ENCODE assay signal across 12 cellular contexts in the genomic region with DNA sequence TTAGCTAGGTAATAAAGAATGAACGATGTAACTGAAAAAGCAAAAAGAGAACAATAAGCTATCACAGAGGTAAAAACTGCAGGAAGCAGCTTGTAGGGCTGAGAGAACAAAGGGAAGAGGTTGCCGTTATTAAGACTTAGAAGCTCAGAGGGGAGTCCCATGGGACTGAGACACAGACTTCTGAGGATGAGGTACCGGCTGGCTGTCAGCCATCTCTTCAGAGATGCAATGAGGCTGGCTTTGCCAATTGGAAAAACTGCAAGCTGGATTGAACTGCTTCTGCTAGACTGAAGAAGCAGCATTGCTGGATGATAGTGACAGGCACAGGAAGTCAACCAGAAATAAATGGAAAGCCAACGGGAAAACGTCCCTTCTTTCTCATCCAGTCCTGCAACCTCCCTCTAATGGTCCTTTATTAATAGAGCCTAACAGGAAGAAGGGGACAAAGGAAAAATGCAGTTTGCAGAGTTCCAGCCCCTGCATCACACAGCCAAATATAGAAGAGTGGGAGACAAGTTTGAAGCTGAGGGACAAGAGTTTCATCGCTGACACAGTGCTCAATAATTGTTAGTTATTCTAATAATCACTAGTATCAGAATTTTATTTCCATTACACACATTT. TPM values are rescaled to one million over a fixed set of nuclear protein-coding genes. Genes with fewer than 3 reads are reported as not detected.
A peak's percentile ranks its signal among the peaks of the same experiment; 100 is the strongest.
DNase-seq lines count a peak whose midpoint lies in the region; ATAC-seq and TF ChIP-seq lines count a peak whose summit lies in the region.
"Had no signal": no experiment of that assay in that cellular context is flagged by ENCODE, and none has a peak within 500 bp of the region (broad histone marks: within the 10 kb centered on the region; RNA-seq: fewer than 3 reads in every experiment).

No MANE protein-coding gene starts in this region.

- H3K36me3 Mint-ChIP-seq in endothelial cell (ENCODE audit: low read depth, unreplicated experiment): no peaks in the 10 kb centered on the region
- H3K36me3 Mint-ChIP-seq in stimulated activated naive B cell treated with anti-CD40 and anti-IgM and Interleukin-4, amounts not matched to agents 10 μg/mL and 1 μg/mL and 100 μg/mL, for 72 hours: no peaks in the 10 kb centered on the region
- H3K36me3 Mint-ChIP-seq: activated naive CD4-positive, alpha-beta T cell treated with anti-CD3 and anti-CD28 coated beads, Interleukin-2, amount 50 U/mL, for 24 hours had no signal

- WGBS in mammary epithelial cell (ENCODE audit: low coverage, missing lambda C conversion rate): 32% methylated on average over 6 of the region's 6 CpGs

- peak; percentile 33 to 50 for ATAC-seq in stimulated activated naive B cell treated with anti-CD40 and anti-IgM and Interleukin-4, amounts not matched to agents 10 μg/mL and 1 μg/mL and 100 μg/mL, for 72 hours (replicated peaks)
- no peak for ATAC-seq in left ventricle myocardium superior
- no peak for ATAC-seq in gastrocnemius medialis
- ATAC-seq: Panc1 had no signal

- H3K27ac Mint-ChIP-seq in endothelial cell (ENCODE audit: unreplicated experiment): peak overlapping the region; percentile 86
- H3K27ac Mint-ChIP-seq in stimulated activated naive B cell treated with anti-CD40 and anti-IgM and Interleukin-4, amounts not matched to agents 10 μg/mL and 1 μg/mL and 100 μg/mL, for 72 hours: no peak overlapping the region
- H3K27ac Mint-ChIP-seq: activated naive CD4-positive, alpha-beta T cell treated with anti-CD3 and anti-CD28 coated beads, Interleukin-2, amount 50 U/mL, for 24 hours had no signal

- DNase-seq in NCI-H1417 (lab: John Stamatoyannopoulos, UW) (peak; percentile 24 to 96 (median 53)), NCI-H1417 treated with DMSO at 0.1 percent for 48 hours (lab: John Stamatoyannopoulos, UW) (no peak), NCI-H345 treated with DMSO at 0.1 percent for 48 hours (lab: John Stamatoyannopoulos, UW; ENCODE audit: unreplicated experiment) (peak; percentile 84), endothelial cell (ENCODE audit: low spot score) (no peak), left ventricle myocardium superior (no peak), gastrocnemius medialis (no peak), mammary epithelial cell (no peak)
- no peak for DNase-seq in stimulated activated naive B cell treated with anti-CD40 and anti-IgM and Interleukin-4, amounts not matched to agents 10 μg/mL and 1 μg/mL and 100 μg/mL, for 72 hours
- DNase-seq: activated CD4-positive, CD25-positive, alpha-beta regulatory T cell treated with anti-CD3 and anti-CD28 coated beads, Interleukin-2, amount 50 U/mL, for 72 hours had no signal

- in situ Hi-C loops in gastrocnemius medialis (cut with MboI; ENCODE audit: low sequenced_read_pairs in 4 of 4): no loop called here
- in situ Hi-C loops in mammary epithelial cell (cut with MboI; ENCODE audit: low sequenced_read_pairs in 2 of 2): no loop called here

- H3K27ac ChIP-seq in gastrocnemius medialis (no peak overlapping the region), mammary epithelial cell (ENCODE audit: insufficient read depth, low read depth, low read length) (no peak overlapping the region)
- H3K27ac ChIP-seq: 22Rv1 had no signal

- no peak overlapping the region for H2AFZ ChIP-seq in mammary epithelial cell (ENCODE audit: low read depth, low read length)

- H3K4me3 ChIP-seq in gastrocnemius medialis (no peak overlapping the region), mammary epithelial cell (replicated peaks in 1 of 3; ENCODE audit: insufficient read depth in 1 of 3, low read depth in 2 of 3, low read length in 3 of 3) (no peak overlapping the region)

- dilution Hi-C loops in mammary epithelial cell (cut with HindIII; ENCODE audit: low sequenced_read_pairs): no loop called here

- no peaks in the 10 kb centered on the region for H3K79me2 ChIP-seq in mammary epithelial cell (ENCODE audit: insufficient read depth, low read length)

- peaks cover 24% of the 10 kb centered on the region for H3K4me1 Mint-ChIP-seq in endothelial cell (ENCODE audit: unreplicated experiment)
- H3K4me1 Mint-ChIP-seq in stimulated activated naive B cell treated with anti-CD40 and anti-IgM and Interleukin-4, amounts not matched to agents 10 μg/mL and 1 μg/mL and 100 μg/mL, for 72 hours: peaks cover 32 to 34% of the 10 kb centered on the region in 2 donors

- CTCF ChIA-PET in mammary epithelial cell (lab: Charles Lee; ENCODE audit: low non-redundant PET): no interaction called here

- H3K9ac ChIP-seq in mammary epithelial cell (ENCODE audit: insufficient read depth, low read length): no peak overlapping the region

- BruUV-seq in mammary epithelial cell (replicated peaks; lab: Mats Ljungman, UMichigan): no TSS peak

- intact Hi-C loops in left ventricle myocardium superior (cut with micrococcal nuclease): no loop called here
- intact Hi-C loops in gastrocnemius medialis (cut with DNase I; ENCODE audit: low total_unique reads): no loop called here
- intact Hi-C loops in mammary epithelial cell (cut with micrococcal nuclease): no loop called here

- H3K36me3 ChIP-seq in gastrocnemius medialis (no peaks in the 10 kb centered on the region), mammary epithelial cell (ENCODE audit: insufficient read depth, low read length) (no peaks in the 10 kb centered on the region)

- no peaks in the 10 kb centered on the region for H3K9me3 Mint-ChIP-seq in endothelial cell (ENCODE audit: unreplicated experiment)
- H3K9me3 Mint-ChIP-seq in stimulated activated naive B cell treated with anti-CD40 and anti-IgM and Interleukin-4, amounts not matched to agents 10 μg/mL and 1 μg/mL and 100 μg/mL, for 72 hours: no peaks in the 10 kb centered on the region
- H3K9me3 Mint-ChIP-seq: activated naive CD4-positive, alpha-beta T cell treated with anti-CD3 and anti-CD28 coated beads, Interleukin-2, amount 50 U/mL, for 24 hours had no signal

- no peak overlapping the region for H3K4me3 Mint-ChIP-seq in endothelial cell (ENCODE audit: unreplicated experiment)
- no peak overlapping the region for H3K4me3 Mint-ChIP-seq in stimulated activated naive B cell treated with anti-CD40 and anti-IgM and Interleukin-4, amounts not matched to agents 10 μg/mL and 1 μg/mL and 100 μg/mL, for 72 hours
- H3K4me3 Mint-ChIP-seq: activated naive CD4-positive, alpha-beta T cell treated with anti-CD3 and anti-CD28 coated beads, Interleukin-2, amount 50 U/mL, for 24 hours had no signal

- H3K4me1 ChIP-seq in gastrocnemius medialis (peaks cover 18 to 19% of the 10 kb centered on the region in 2 donors), mammary epithelial cell (ENCODE audit: insufficient read depth, low read length) (no peaks in the 10 kb centered on the region)

- H4K20me1 ChIP-seq in mammary epithelial cell (ENCODE audit: insufficient read depth, low read length): no peaks in the 10 kb centered on the region

- H3K9me3 ChIP-seq in gastrocnemius medialis (no peaks in the 10 kb centered on the region), mammary epithelial cell (replicated peaks; ENCODE audit: insufficient read depth, low read length) (no peaks in the 10 kb centered on the region)

- H3K27me3 Mint-ChIP-seq in endothelial cell (ENCODE audit: unreplicated experiment): peaks cover 7% of the 10 kb centered on the region
- H3K27me3 Mint-ChIP-seq in stimulated activated naive B cell treated with anti-CD40 and anti-IgM and Interleukin-4, amounts not matched to agents 10 μg/mL and 1 μg/mL and 100 μg/mL, for 72 hours: peaks cover 19 to 29% of the 10 kb centered on the region in 2 donors
- H3K27me3 Mint-ChIP-seq: activated naive CD4-positive, alpha-beta T cell treated with anti-CD3 and anti-CD28 coated beads, Interleukin-2, amount 50 U/mL, for 24 hours had no signal

- no peak for TF ChIP-seq POLR2A in gastrocnemius medialis (IDR thresholded peaks at IDR 0.05)

- H3K27me3 ChIP-seq in gastrocnemius medialis (no peaks in the 10 kb centered on the region), mammary epithelial cell (ENCODE audit: insufficient read depth, low read length) (no peaks in the 10 kb centered on the region)

- no peak overlapping the region for H3K4me2 ChIP-seq in mammary epithelial cell (ENCODE audit: insufficient read depth, low read depth, low read length)

- TF ChIP-seq CTCF in endothelial cell (IDR thresholded peaks at IDR 0.05; ENCODE audit: unreplicated experiment) (no peak), gastrocnemius medialis (IDR thresholded peaks at IDR 0.05 in 4 of 5, conservative IDR thresholded peaks at IDR 0.05 in 1 of 5) (no peak), mammary epithelial cell (conservative IDR thresholded peaks at IDR 0.05 in 1 of 2, IDR thresholded peaks at IDR 0.05 in 1 of 2; ENCODE audit: extremely low read depth in 1 of 2, insufficient read depth in 1 of 2, low read depth in 1 of 2, low read length in 2 of 2) (no peak)

RNA-seq across cellular contexts. Expression of gene KLHL6, which starts 21.1 kb away (rescaled TPM):
- total RNA-seq in endothelial cell (ENCODE audit: unreplicated experiment): 46.1 TPM
- total RNA-seq in left ventricle myocardium superior: 0.87 TPM
- total RNA-seq in gastrocnemius medialis: under 1 TPM; 0.15 to 0.31 (median 0.30) TPM
- total RNA-seq in mammary epithelial cell: under 1 TPM; 0.12 to 0.67 TPM
- polyA plus RNA-seq in mammary epithelial cell: 0.08 TPM
- polyA minus RNA-seq in mammary epithelial cell: not detected

RNA-seq across cellular contexts. Expression of gene KLHL24, which starts 58.8 kb away (rescaled TPM):
- total RNA-seq in endothelial cell (ENCODE audit: unreplicated experiment): 50.9 TPM
- 272 TPM for total RNA-seq in left ventricle myocardium superior
- 100 to 1,000 TPM; 118 to 301 (median 222) TPM for total RNA-seq in gastrocnemius medialis
- total RNA-seq in mammary epithelial cell: 100 to 1,000 TPM in 1 of 2 donors, 10 to 100 TPM in 1; 10.2 to 100 TPM
- polyA plus RNA-seq in mammary epithelial cell: 2.9 TPM
- 12.6 TPM for polyA minus RNA-seq in mammary epithelial cell

Comparison
In these comparisons a context has a peak if more than half of its experiments do, and no peak if none do; other contexts are left out.
1. DNase-seq: peak in NCI-H1417 (3 of 3) and NCI-H345 treated with DMSO at 0.1 percent for 48 hours (single experiment); none in NCI-H1417 treated with DMSO at 0.1 percent for 48 hours (single experiment), endothelial cell (single experiment), stimulated activated naive B cell treated with anti-CD40 and anti-IgM and Interleukin-4, amounts not matched to agents 10 μg/mL and 1 μg/mL and 100 μg/mL, for 72 hours (single experiment), left ventricle myocardium superior (single experiment), gastrocnemius medialis (0 of 2) and mammary epithelial cell (single experiment).
2. ATAC-seq: peak in stimulated activated naive B cell treated with anti-CD40 and anti-IgM and Interleukin-4, amounts not matched to agents 10 μg/mL and 1 μg/mL and 100 μg/mL, for 72 hours (2 of 2); none in left ventricle myocardium superior (single experiment) and gastrocnemius medialis (0 of 2).
3. RNA of gene KLHL6, which starts 21.1 kb away (total RNA-seq): 46.1 TPM in endothelial cell (single experiment); 0.87 TPM in left ventricle myocardium superior (single experiment), 0.12 to 0.67 TPM in mammary epithelial cell and 0.15 to 0.31 TPM in gastrocnemius medialis; every median in the first group is over 10 times any median in the second.